ENCODE assay signal across 1 cellular context in the genomic region with DNA sequence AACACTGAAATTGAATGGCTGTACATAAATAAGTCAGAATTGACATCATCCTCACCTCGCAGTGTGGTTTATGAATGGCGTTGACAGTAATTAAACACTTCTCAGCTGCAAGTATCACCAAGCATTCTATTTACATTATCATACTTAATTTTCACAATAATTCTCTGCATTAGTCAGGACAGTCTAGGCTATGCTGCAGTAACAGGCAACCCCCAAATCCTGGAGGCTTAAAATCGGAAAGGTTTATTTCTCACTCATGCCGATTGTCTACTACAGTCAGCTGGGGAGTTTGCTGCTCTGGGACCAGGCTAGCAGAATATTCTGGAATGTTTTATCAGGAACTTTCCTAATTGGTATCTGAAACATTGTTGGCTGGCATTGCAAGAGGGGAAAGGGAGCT.
A peak's percentile ranks its signal among the peaks of the same experiment; 100 is the strongest.
TF ChIP-seq lines count a peak whose summit lies in the region.

No MANE protein-coding gene starts in this region.

TF ChIP-seq in HepG2, 621 proteins besides CTCF, POLR2A, EP300 and RAD21 (continued from another document):
- TF ChIP-seq, protein P1, sequence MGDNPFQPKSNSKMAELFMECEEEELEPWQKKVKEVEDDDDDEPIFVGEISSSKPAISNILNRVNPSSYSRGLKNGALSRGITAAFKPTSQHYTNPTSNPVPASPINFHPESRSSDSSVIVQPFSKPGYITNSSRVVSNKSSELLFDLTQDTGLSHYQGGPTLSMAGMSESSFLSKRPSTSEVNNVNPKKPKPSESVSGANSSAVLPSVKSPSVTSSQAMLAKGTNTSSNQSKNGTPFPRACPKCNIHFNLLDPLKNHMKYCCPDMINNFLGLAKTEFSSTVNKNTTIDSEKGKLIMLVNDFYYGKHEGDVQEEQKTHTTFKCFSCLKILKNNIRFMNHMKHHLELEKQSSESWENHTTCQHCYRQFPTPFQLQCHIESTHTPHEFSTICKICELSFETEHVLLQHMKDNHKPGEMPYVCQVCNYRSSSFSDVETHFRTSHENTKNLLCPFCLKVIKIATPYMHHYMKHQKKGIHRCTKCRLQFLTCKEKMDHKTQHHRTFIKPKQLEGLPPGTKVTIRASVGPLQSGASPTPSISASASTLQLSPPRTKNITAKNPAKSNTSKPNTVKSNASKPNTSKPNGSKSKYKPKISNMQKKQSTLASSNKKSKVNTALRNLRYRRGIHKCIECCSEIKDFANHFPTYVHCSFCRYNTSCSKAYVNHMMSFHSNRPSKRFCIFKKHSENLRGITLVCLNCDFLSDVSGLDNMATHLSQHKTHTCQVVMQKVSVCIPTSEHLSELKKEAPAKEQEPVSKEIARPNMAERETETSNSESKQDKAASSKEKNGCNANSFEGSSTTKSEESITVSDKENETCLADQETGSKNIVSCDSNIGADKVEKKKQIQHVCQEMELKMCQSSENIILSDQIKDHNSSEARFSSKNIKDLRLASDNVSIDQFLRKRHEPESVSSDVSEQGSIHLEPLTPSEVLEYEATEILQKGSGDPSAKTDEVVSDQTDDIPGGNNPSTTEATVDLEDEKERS (CRISPR knock-in tag; IDR thresholded peaks at IDR 0.05): no peak
- no peak for TF ChIP-seq SALL1 (CRISPR knock-in tag; IDR thresholded peaks at IDR 0.05)
- no peak for TF ChIP-seq THAP7 (CRISPR knock-in tag; IDR thresholded peaks at IDR 0.05)
- TF ChIP-seq, protein P2, sequence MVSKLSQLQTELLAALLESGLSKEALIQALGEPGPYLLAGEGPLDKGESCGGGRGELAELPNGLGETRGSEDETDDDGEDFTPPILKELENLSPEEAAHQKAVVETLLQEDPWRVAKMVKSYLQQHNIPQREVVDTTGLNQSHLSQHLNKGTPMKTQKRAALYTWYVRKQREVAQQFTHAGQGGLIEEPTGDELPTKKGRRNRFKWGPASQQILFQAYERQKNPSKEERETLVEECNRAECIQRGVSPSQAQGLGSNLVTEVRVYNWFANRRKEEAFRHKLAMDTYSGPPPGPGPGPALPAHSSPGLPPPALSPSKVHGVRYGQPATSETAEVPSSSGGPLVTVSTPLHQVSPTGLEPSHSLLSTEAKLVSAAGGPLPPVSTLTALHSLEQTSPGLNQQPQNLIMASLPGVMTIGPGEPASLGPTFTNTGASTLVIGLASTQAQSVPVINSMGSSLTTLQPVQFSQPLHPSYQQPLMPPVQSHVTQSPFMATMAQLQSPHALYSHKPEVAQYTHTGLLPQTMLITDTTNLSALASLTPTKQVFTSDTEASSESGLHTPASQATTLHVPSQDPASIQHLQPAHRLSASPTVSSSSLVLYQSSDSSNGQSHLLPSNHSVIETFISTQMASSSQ (IDR thresholded peaks at IDR 0.05; ENCODE audit: low read depth): no peak
- TF ChIP-seq, protein P2 (CRISPR knock-in tag; IDR thresholded peaks at IDR 0.05; ENCODE audit: borderline replicate concordance): no peak
- TF ChIP-seq, protein P3, sequence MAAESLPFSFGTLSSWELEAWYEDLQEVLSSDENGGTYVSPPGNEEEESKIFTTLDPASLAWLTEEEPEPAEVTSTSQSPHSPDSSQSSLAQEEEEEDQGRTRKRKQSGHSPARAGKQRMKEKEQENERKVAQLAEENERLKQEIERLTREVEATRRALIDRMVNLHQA (CRISPR knock-in tag; IDR thresholded peaks at IDR 0.05): no peak
- TF ChIP-seq, protein P4, sequence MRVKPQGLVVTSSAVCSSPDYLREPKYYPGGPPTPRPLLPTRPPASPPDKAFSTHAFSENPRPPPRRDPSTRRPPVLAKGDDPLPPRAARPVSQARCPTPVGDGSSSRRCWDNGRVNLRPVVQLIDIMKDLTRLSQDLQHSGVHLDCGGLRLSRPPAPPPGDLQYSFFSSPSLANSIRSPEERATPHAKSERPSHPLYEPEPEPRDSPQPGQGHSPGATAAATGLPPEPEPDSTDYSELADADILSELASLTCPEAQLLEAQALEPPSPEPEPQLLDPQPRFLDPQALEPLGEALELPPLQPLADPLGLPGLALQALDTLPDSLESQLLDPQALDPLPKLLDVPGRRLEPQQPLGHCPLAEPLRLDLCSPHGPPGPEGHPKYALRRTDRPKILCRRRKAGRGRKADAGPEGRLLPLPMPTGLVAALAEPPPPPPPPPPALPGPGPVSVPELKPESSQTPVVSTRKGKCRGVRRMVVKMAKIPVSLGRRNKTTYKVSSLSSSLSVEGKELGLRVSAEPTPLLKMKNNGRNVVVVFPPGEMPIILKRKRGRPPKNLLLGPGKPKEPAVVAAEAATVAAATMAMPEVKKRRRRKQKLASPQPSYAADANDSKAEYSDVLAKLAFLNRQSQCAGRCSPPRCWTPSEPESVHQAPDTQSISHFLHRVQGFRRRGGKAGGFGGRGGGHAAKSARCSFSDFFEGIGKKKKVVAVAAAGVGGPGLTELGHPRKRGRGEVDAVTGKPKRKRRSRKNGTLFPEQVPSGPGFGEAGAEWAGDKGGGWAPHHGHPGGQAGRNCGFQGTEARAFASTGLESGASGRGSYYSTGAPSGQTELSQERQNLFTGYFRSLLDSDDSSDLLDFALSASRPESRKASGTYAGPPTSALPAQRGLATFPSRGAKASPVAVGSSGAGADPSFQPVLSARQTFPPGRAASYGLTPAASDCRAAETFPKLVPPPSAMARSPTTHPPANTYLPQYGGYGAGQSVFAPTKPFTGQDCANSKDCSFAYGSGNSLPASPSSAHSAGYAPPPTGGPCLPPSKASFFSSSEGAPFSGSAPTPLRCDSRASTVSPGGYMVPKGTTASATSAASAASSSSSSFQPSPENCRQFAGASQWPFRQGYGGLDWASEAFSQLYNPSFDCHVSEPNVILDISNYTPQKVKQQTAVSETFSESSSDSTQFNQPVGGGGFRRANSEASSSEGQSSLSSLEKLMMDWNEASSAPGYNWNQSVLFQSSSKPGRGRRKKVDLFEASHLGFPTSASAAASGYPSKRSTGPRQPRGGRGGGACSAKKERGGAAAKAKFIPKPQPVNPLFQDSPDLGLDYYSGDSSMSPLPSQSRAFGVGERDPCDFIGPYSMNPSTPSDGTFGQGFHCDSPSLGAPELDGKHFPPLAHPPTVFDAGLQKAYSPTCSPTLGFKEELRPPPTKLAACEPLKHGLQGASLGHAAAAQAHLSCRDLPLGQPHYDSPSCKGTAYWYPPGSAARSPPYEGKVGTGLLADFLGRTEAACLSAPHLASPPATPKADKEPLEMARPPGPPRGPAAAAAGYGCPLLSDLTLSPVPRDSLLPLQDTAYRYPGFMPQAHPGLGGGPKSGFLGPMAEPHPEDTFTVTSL (CRISPR knock-in tag; IDR thresholded peaks at IDR 0.05; ENCODE audit: borderline replicate concordance): no peak
- peak; percentile 93 for TF ChIP-seq ZNF12 (CRISPR knock-in tag; IDR thresholded peaks at IDR 0.05)
TF ChIP-seq in HepG2: peak in this region for 1.
